8 cellular contexts compared by ENCODE assay signal in genomic region chr6:21586760-21587181, GRCh38.
A peak's percentile ranks its signal among the peaks of the same experiment; 100 is the strongest.
DNase-seq lines count a peak whose midpoint lies in the region; ATAC-seq lines count a peak whose summit lies in the region.

No MANE protein-coding gene starts in this region.

- no peak overlapping the region for H3K27ac ChIP-seq in stomach smooth muscle (ENCODE audit: low read length)

- H3K4me3 ChIP-seq in adipocyte (ENCODE audit: low read length) (peak overlapping the region; percentile 97), stomach smooth muscle (ENCODE audit: low read length in 2 of 2) (peak overlapping the region; percentile 91 to 93)

- peak overlapping the region; percentile 95 for H3K9ac ChIP-seq in adipocyte (ENCODE audit: low read length)
- H3K9ac ChIP-seq in stomach smooth muscle (ENCODE audit: low read length in 2 of 2): peak overlapping the region in 1 of 2 donors; percentile 76

- H3K9me3 ChIP-seq in adipocyte (ENCODE audit: control insufficient read depth, low read length) (peaks cover 5% of the 10 kb centered on the region), stomach smooth muscle (ENCODE audit: control insufficient read depth in 2 of 2, low read length in 2 of 2) (peaks cover 0 to 2% of the 10 kb centered on the region in 2 donors)

- DNase-seq in adipocyte (ENCODE audit: low read depth): no peak
- DNase-seq in iPS-NIHi11 (ENCODE audit: low spot score): peak; percentile 58
- DNase-seq in activated CD8-positive, alpha-beta memory T cell treated with anti-CD3 and anti-CD28 coated beads, Interleukin-2, amount 50 U/mL, for 48 hours: no peak
- no peak for DNase-seq in NCI-H2227 treated with DMSO at 0.1 percent for 48 hours (lab: John Stamatoyannopoulos, UW)

- H3K27me3 ChIP-seq in adipocyte (replicated peaks; ENCODE audit: control insufficient read depth, insufficient read depth, low read length) (no peaks in the 10 kb centered on the region), stomach smooth muscle (ENCODE audit: control insufficient read depth in 1 of 2, insufficient read depth in 2 of 2, low read length in 2 of 2) (no peaks in the 10 kb centered on the region)

- H3K4me1 ChIP-seq in adipocyte (ENCODE audit: control insufficient read depth, insufficient read depth, low read length): peaks cover 17% of the 10 kb centered on the region
- H3K4me1 ChIP-seq in stomach smooth muscle (ENCODE audit: control insufficient read depth, insufficient read depth, low read length): peaks cover 10% of the 10 kb centered on the region

- H3K36me3 ChIP-seq in adipocyte (ENCODE audit: control insufficient read depth, insufficient read depth, low read length, severe bottlenecking) (no peaks in the 10 kb centered on the region), stomach smooth muscle (ENCODE audit: control insufficient read depth in 2 of 2, insufficient read depth in 2 of 2, low read length in 2 of 2) (no peaks in the 10 kb centered on the region)

- ATAC-seq in GM18867 (IDR thresholded peaks at IDR 0.05; ENCODE audit: unreplicated experiment) (peak; percentile 0), HG03135 (IDR thresholded peaks at IDR 0.05; ENCODE audit: unreplicated experiment) (peak; percentile 2), HG03378 (IDR thresholded peaks at IDR 0.05; ENCODE audit: unreplicated experiment) (no peak)
